In genomic region chr11:16404781-16405180, GRCh38 we compare ENCODE assay signal across 17 cellular contexts. TPM values are rescaled to one million over a fixed set of nuclear protein-coding genes. Genes with fewer than 3 reads are reported as not detected.
A peak's percentile ranks its signal among the peaks of the same experiment; 100 is the strongest.
DNase-seq lines count a peak whose midpoint lies in the region; FAIRE-seq and TF ChIP-seq lines count a peak whose summit lies in the region.
"Had no signal": no experiment of that assay in that cellular context is flagged by ENCODE, and none has a peak within 500 bp of the region (broad histone marks: within the 10 kb centered on the region; RNA-seq: fewer than 3 reads in every experiment).

No MANE protein-coding gene starts in this region.

- H3K4me3 ChIP-seq in small intestine (ENCODE audit: low read depth in 1 of 2, low read length in 2 of 2) (no peak overlapping the region), thyroid gland (replicated peaks in 1 of 3) (no peak overlapping the region), transverse colon (no peak overlapping the region)
- H3K4me3 ChIP-seq: A549 had no signal

- H3K9me3 ChIP-seq in small intestine (ENCODE audit: control insufficient read depth, low read depth) (no peaks in the 10 kb centered on the region), thyroid gland (no peaks in the 10 kb centered on the region), transverse colon (no peaks in the 10 kb centered on the region)
- H3K9me3 ChIP-seq: A549 had no signal

- intact Hi-C loops in thyroid gland (cut with DNase I) = no loop called here
- intact Hi-C loops in transverse colon (cut with DNase I; ENCODE audit: low total_unique reads) = no loop called here

- no peak for TF ChIP-seq POLR2A in thyroid gland (IDR thresholded peaks at IDR 0.05)
- no peak for TF ChIP-seq POLR2A in transverse colon (IDR thresholded peaks at IDR 0.05)

- H3K36me3 ChIP-seq in small intestine (ENCODE audit: control insufficient read depth in 2 of 2, insufficient read depth in 2 of 2, low read length in 2 of 2) = no peaks in the 10 kb centered on the region
- H3K36me3 ChIP-seq in thyroid gland = no peaks in the 10 kb centered on the region
- no peaks in the 10 kb centered on the region for H3K36me3 ChIP-seq in transverse colon

- H3K4me1 ChIP-seq in small intestine (ENCODE audit: control insufficient read depth in 2 of 2, insufficient read depth in 1 of 2, low read depth in 1 of 2, low read length in 1 of 2) (no peaks in the 10 kb centered on the region), thyroid gland (peaks cover 8 to 17% of the 10 kb centered on the region in 2 donors), transverse colon (peaks cover 0 to 23% (median 7%) of the 10 kb centered on the region in 4 donors)
- H3K4me1 ChIP-seq: A549 had no signal

- no peak for TF ChIP-seq EP300 in transverse colon (IDR thresholded peaks at IDR 0.05; ENCODE audit: low read depth)

- in situ Hi-C loops in SK-MEL-5 (cut with HindIII; ENCODE audit: low pct_unique_long_range_greater_than_20kb, low sequenced_read_pairs) = no loop called here
- in situ Hi-C loops in transverse colon (cut with MboI; ENCODE audit: low pct_ligation_motif_present in 1 of 4, low pct_unique_long_range_greater_than_20kb in 1 of 4, low sequenced_read_pairs in 3 of 4) = no loop called here

- DNase-seq in D721Med (ENCODE audit: insufficient read length, low spot score) (no peak), SK-MEL-5 (ENCODE audit: low read depth, low spot score) (peak; percentile 52), small intestine (peak; percentile 4), thyroid gland (no peak), DMS114 treated with DMSO at 0.1 percent for 48 hours (lab: John Stamatoyannopoulos, UW; ENCODE audit: unreplicated experiment) (no peak), transverse colon (no peak)
- DNase-seq: H7; KG1; NCI-H2081 treated with DMSO at 0.1 percent for 48 hours; NCI-H510A treated with DMSO at 0.1 percent for 48 hours; NK-92 treated with Interleukin-12 subunit alpha and Interleukin-12 subunit beta, amount 100 ng/mL, for 24 hours; SHP77 treated with DMSO at 0.1 percent for 48 hours had no signal

- WGBS in small intestine, 3 donors = 15 to 51% (median 35%) methylated on average over 4 of the region's 4 CpGs
- 92% methylated on average over 4 of the region's 4 CpGs for WGBS in thyroid gland, 2 donors
- 50 to 58% methylated on average over 4 of the region's 4 CpGs for WGBS in transverse colon (ENCODE audit: low coverage in 1 of 2), 2 donors

- no peak for TF ChIP-seq CTCF in D721Med (IDR thresholded peaks at IDR 0.05; ENCODE audit: insufficient read depth, missing control alignments)
- no peak for TF ChIP-seq CTCF in thyroid gland (IDR thresholded peaks at IDR 0.05)
- no peak for TF ChIP-seq CTCF in transverse colon (IDR thresholded peaks at IDR 0.05)

- no peak overlapping the region for H3K27ac ChIP-seq in small intestine (ENCODE audit: low read depth in 1 of 2, low read length in 1 of 2)
- H3K27ac ChIP-seq in thyroid gland = no peak overlapping the region
- H3K27ac ChIP-seq in transverse colon = no peak overlapping the region
- H3K27ac ChIP-seq: A549, C4-2B had no signal

- FAIRE-seq in D721Med (lab: Jason Lieb, UNC) (peak; percentile 96), islet of Langerhans (lab: Jason Lieb, UNC) (peak; percentile 95), small intestine (lab: Jason Lieb, UNC) (no peak)
- FAIRE-seq: GM19239, HepG2 had no signal

- no peaks in the 10 kb centered on the region for H3K27me3 ChIP-seq in small intestine (ENCODE audit: control insufficient read depth in 2 of 2, insufficient read depth in 2 of 2, low read length in 2 of 2)
- H3K27me3 ChIP-seq in thyroid gland = no peaks in the 10 kb centered on the region
- no peaks in the 10 kb centered on the region for H3K27me3 ChIP-seq in transverse colon

RNA-seq across cellular contexts. Expression of gene SOX6, which starts 48.4 kb away (rescaled TPM):
- total RNA-seq in SK-MEL-5 (2014; rRNA removed; shearing (Covaris generic)) = 83.2 and 84.9 TPM in 2 replicates
- 32.2 and 52.1 TPM in 2 replicates for polyA plus RNA-seq in SK-MEL-5 (2015; cell fraction: cytosol; rRNA removed)
- polyA plus RNA-seq in SK-MEL-5 (2015; cell fraction: nucleus; rRNA removed) = 54.4 and 56.4 TPM in 2 replicates
- polyA plus RNA-seq in small intestine = 10 to 100 TPM in 1 of 3 donors, 1 to 10 TPM in 2; 4.6 to 10.3 (median 5.1) TPM
- total RNA-seq in thyroid gland = 10 to 100 TPM; 17.9 to 27.9 (median 23.3) TPM
- 10 to 100 TPM in 1 of 4 donors, 1 to 10 TPM in 3; 1.6 to 22.7 (median 6.9) TPM for total RNA-seq in transverse colon

Comparison
In these comparisons a context has a peak if more than half of its experiments do, and no peak if none do; other contexts are left out.
1. DNase-seq: peak in SK-MEL-5 (single experiment) and small intestine (single experiment); none in D721Med (single experiment), thyroid gland (0 of 2), DMS114 treated with DMSO at 0.1 percent for 48 hours (single experiment) and transverse colon (single experiment).